9 cellular contexts compared by ENCODE assay signal in genomic region chr1:8394456-8395321, GRCh38.
DNase-seq lines count a peak whose midpoint lies in the region; ATAC-seq and TF ChIP-seq lines count a peak whose summit lies in the region.
"Had no signal": no experiment of that assay in that cellular context is flagged by ENCODE, and none has a peak within 500 bp of the region (broad histone marks: within the 10 kb centered on the region; RNA-seq: fewer than 3 reads in every experiment).

No MANE protein-coding gene starts in this region.

- peaks cover 40 to 98% (median 45%) of the 10 kb centered on the region in 3 donors for H3K4me1 ChIP-seq in gastroesophageal sphincter
- H3K4me1 ChIP-seq in subcutaneous abdominal adipose tissue (ENCODE audit: control insufficient read depth in 5 of 5, insufficient read depth in 5 of 5, low read length in 5 of 5) = peaks cover 16 to 58% (median 54%) of the 10 kb centered on the region in 5 donors
- peaks cover 15% of the 10 kb centered on the region for H3K4me1 ChIP-seq in Caco-2

- no peak for TF ChIP-seq EP300 in gastroesophageal sphincter (IDR thresholded peaks at IDR 0.05)

- POLR2A ChIA-PET in Caco-2 (lab: Charles Lee) = no interaction called here

- no peak overlapping the region for H3K4me3 Mint-ChIP-seq in Caco-2 (ENCODE audit: unreplicated experiment)

- ATAC-seq in gastroesophageal sphincter = no peak
- no peak for ATAC-seq in GM18520 (IDR thresholded peaks at IDR 0.05; ENCODE audit: unreplicated experiment)
- no peak for ATAC-seq in HG03039 (IDR thresholded peaks at IDR 0.05; ENCODE audit: unreplicated experiment)

- H3K27me3 ChIP-seq in gastroesophageal sphincter (no peaks in the 10 kb centered on the region), subcutaneous abdominal adipose tissue (ENCODE audit: control insufficient read depth in 5 of 5, insufficient read depth in 4 of 5, low read length in 5 of 5) (no peaks in the 10 kb centered on the region), Caco-2 (replicated peaks; ENCODE audit: control insufficient read depth, insufficient read depth, low read length) (no peaks in the 10 kb centered on the region)

- no peak overlapping the region for H3K27ac Mint-ChIP-seq in Caco-2 (ENCODE audit: unreplicated experiment)

- H3K4me1 Mint-ChIP-seq in Caco-2 (ENCODE audit: low read depth, unreplicated experiment) = peaks cover 25% of the 10 kb centered on the region

- H3K9ac ChIP-seq in subcutaneous abdominal adipose tissue (ENCODE audit: low read length in 5 of 5) = no peak overlapping the region

- H3K27ac ChIP-seq in gastroesophageal sphincter (peak overlapping the region in 3 of 4 donors; percentile 83 to 95 (median 88)), subcutaneous abdominal adipose tissue (ENCODE audit: low read depth, low read length) (peak overlapping the region; percentile 91)

- DNase-seq in activated T-cell treated with anti-CD3 and anti-CD28 coated beads for 24 hours (ENCODE audit: low read depth) (peak; percentile 22), Caco-2 (no peak)
- no peak for DNase-seq in activated T-cell treated with anti-CD3 and anti-CD28 coated beads, Interleukin-2, amount 50 U/mL, for 1 hour
- peak; percentile 31 to 35 for DNase-seq in activated CD4-positive, alpha-beta T cell treated with anti-CD3 and anti-CD28 coated beads, Interleukin-2, amount 50 U/mL, for 4 hours

- no peaks in the 10 kb centered on the region for H3K9me3 Mint-ChIP-seq in Caco-2 (ENCODE audit: unreplicated experiment)

- H3K9me3 ChIP-seq in gastroesophageal sphincter = no peaks in the 10 kb centered on the region
- H3K9me3 ChIP-seq in subcutaneous abdominal adipose tissue (ENCODE audit: control insufficient read depth in 5 of 5, low read length in 5 of 5) = no peaks in the 10 kb centered on the region
- H3K9me3 ChIP-seq in Caco-2 = no peaks in the 10 kb centered on the region

- intact Hi-C loops in Caco-2 (cut with micrococcal nuclease; ENCODE audit: unreplicated experiment) = no loop called here

- TF ChIP-seq POLR2A in gastroesophageal sphincter (IDR thresholded peaks at IDR 0.05) = no peak

- WGBS in gastroesophageal sphincter (ENCODE audit: low coverage in 1 of 2), 2 donors = 63 to 79% methylated on average over 10 of the region's 10 CpGs

- H3K4me3 ChIP-seq in gastroesophageal sphincter = no peak overlapping the region
- H3K4me3 ChIP-seq in subcutaneous abdominal adipose tissue (ENCODE audit: low read depth in 1 of 5, low read length in 5 of 5) = no peak overlapping the region
- no peak overlapping the region for H3K4me3 ChIP-seq in Caco-2 (ENCODE audit: low read depth, low read length)
- H3K4me3 ChIP-seq: skin epidermis had no signal

- H3K27me3 Mint-ChIP-seq in Caco-2 (ENCODE audit: insufficient read depth, unreplicated experiment) = no peaks in the 10 kb centered on the region

- H3K36me3 Mint-ChIP-seq in Caco-2 (ENCODE audit: insufficient read depth, unreplicated experiment) = peaks cover 29% of the 10 kb centered on the region

- CTCF ChIA-PET in Caco-2 (lab: Charles Lee) = no interaction called here

- peaks cover 0 to 3% of the 10 kb centered on the region in 2 donors for H3K36me3 ChIP-seq in gastroesophageal sphincter
- H3K36me3 ChIP-seq in subcutaneous abdominal adipose tissue (ENCODE audit: control insufficient read depth in 5 of 5, insufficient read depth in 5 of 5, low read length in 5 of 5) = peaks cover 0 to 18% (median 12%) of the 10 kb centered on the region in 5 donors
- no peaks in the 10 kb centered on the region; the same call in 1 of the 2 replicates for H3K36me3 ChIP-seq in Caco-2 (ENCODE audit: control insufficient read depth, insufficient read depth, low read length)

- TF ChIP-seq CTCF in gastroesophageal sphincter (IDR thresholded peaks at IDR 0.05) = no peak
- TF ChIP-seq CTCF in Caco-2 (IDR thresholded peaks at IDR 0.05; ENCODE audit: insufficient read depth in 1 of 2, low read depth in 1 of 2, low read length in 1 of 2, severe bottlenecking in 1 of 2, unreplicated experiment in 1 of 2) = no peak

- no TSS peak for BruUV-seq in Caco-2 (replicated peaks; lab: Mats Ljungman, UMichigan)

Comparison
In these comparisons a context has a peak if more than half of its experiments do, and no peak if none do; other contexts are left out.
1. DNase-seq: peak in activated T-cell treated with anti-CD3 and anti-CD28 coated beads for 24 hours (single experiment) and activated CD4-positive, alpha-beta T cell treated with anti-CD3 and anti-CD28 coated beads, Interleukin-2, amount 50 U/mL, for 4 hours (2 of 2); none in activated T-cell treated with anti-CD3 and anti-CD28 coated beads, Interleukin-2, amount 50 U/mL, for 1 hour (single experiment) and Caco-2 (0 of 2).